ENCODE assay signal across 1 cellular context in the genomic region with DNA sequence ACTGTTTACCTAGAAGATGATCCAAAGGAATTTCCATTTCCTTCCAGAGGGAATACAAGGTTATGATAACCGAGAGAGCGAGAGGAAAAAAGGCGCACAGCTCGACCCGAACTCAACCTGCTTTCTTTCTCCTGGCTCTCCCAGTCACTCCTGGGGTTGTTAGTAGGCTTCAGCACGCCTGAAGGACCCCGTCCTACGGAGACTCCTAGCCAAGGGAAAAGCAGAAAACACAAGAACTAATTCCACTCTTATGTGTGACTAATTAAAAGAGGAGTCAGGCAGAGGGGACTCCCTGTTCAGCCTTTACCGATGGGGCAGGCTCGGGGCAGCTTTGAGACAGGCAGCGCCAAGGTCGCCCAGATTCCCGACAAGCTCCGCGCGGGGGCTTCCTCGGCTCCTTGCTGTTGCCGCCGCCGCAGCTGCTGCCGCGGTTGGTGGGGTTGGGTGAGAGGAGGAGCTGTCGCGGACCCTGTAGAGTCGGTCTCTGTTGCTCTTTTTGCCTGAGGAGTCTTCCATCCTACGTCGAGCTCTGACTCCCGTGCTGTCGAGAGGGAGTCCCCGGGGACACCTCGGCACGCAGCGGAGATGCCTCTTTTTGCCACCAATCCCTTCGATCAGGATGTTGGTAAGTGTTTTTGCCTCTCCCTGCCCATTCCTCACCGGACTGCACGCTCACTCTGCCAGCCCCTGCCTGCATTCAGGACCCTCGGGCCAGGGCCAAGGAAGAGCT.
TF ChIP-seq lines count a peak whose summit lies in the region.

A gene (plus strand): TSS at position 397 of the 730 bp plus-strand sequence. CDS start 189 bp downstream, at position 586.

TF ChIP-seq in HepG2, 621 proteins besides CTCF, POLR2A, EP300 and RAD21 (continued from another document and continues in another):
- no peak for TF ChIP-seq RELA (CRISPR knock-in tag; IDR thresholded peaks at IDR 0.05)
- TF ChIP-seq PRMT3 (CRISPR knock-in tag; IDR thresholded peaks at IDR 0.05; ENCODE audit: borderline replicate concordance, low read depth): no peak
- TF ChIP-seq, protein P1, sequence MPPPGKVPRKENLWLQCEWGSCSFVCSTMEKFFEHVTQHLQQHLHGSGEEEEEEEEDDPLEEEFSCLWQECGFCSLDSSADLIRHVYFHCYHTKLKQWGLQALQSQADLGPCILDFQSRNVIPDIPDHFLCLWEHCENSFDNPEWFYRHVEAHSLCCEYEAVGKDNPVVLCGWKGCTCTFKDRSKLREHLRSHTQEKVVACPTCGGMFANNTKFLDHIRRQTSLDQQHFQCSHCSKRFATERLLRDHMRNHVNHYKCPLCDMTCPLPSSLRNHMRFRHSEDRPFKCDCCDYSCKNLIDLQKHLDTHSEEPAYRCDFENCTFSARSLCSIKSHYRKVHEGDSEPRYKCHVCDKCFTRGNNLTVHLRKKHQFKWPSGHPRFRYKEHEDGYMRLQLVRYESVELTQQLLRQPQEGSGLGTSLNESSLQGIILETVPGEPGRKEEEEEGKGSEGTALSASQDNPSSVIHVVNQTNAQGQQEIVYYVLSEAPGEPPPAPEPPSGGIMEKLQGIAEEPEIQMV (CRISPR knock-in tag; IDR thresholded peaks at IDR 0.05; ENCODE audit: low read depth): no peak
- TF ChIP-seq, protein P2, sequence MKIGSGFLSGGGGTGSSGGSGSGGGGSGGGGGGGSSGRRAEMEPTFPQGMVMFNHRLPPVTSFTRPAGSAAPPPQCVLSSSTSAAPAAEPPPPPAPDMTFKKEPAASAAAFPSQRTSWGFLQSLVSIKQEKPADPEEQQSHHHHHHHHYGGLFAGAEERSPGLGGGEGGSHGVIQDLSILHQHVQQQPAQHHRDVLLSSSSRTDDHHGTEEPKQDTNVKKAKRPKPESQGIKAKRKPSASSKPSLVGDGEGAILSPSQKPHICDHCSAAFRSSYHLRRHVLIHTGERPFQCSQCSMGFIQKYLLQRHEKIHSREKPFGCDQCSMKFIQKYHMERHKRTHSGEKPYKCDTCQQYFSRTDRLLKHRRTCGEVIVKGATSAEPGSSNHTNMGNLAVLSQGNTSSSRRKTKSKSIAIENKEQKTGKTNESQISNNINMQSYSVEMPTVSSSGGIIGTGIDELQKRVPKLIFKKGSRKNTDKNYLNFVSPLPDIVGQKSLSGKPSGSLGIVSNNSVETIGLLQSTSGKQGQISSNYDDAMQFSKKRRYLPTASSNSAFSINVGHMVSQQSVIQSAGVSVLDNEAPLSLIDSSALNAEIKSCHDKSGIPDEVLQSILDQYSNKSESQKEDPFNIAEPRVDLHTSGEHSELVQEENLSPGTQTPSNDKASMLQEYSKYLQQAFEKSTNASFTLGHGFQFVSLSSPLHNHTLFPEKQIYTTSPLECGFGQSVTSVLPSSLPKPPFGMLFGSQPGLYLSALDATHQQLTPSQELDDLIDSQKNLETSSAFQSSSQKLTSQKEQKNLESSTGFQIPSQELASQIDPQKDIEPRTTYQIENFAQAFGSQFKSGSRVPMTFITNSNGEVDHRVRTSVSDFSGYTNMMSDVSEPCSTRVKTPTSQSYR (CRISPR knock-in tag; IDR thresholded peaks at IDR 0.05; ENCODE audit: borderline replicate concordance): no peak
- TF ChIP-seq TAF1 (CRISPR knock-in tag; IDR thresholded peaks at IDR 0.05): peak; percentile 81
- TF ChIP-seq ZNF468 (CRISPR knock-in tag; IDR thresholded peaks at IDR 0.05): no peak
- TF ChIP-seq, protein P3, sequence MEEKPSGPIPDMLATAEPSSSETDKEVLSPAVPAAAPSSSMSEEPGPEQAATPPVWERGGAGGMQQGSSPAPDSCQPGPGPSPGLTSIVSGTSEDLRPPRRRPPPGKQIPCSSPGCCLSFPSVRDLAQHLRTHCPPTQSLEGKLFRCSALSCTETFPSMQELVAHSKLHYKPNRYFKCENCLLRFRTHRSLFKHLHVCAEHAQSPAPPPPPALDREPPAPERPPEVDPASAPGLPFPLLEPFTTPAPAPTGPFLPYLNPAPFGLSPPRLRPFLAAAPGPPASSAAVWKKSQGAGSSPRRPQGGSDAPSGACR (CRISPR knock-in tag; IDR thresholded peaks at IDR 0.05): no peak
- TF ChIP-seq ZFP82 (CRISPR knock-in tag; IDR thresholded peaks at IDR 0.05; ENCODE audit: borderline replicate concordance): no peak
- TF ChIP-seq ZMYM2 (CRISPR knock-in tag; IDR thresholded peaks at IDR 0.05): no peak
- TF ChIP-seq RAD51 (IDR thresholded peaks at IDR 0.05; ENCODE audit: borderline replicate concordance): no peak
- TF ChIP-seq ZBTB8A (CRISPR knock-in tag; IDR thresholded peaks at IDR 0.05; ENCODE audit: borderline replicate concordance, low read depth): no peak
- TF ChIP-seq SSRP1 (CRISPR knock-in tag; IDR thresholded peaks at IDR 0.05): no peak
- peak; percentile 64 for TF ChIP-seq HDAC1 (CRISPR knock-in tag; IDR thresholded peaks at IDR 0.05)
- TF ChIP-seq, protein P4, sequence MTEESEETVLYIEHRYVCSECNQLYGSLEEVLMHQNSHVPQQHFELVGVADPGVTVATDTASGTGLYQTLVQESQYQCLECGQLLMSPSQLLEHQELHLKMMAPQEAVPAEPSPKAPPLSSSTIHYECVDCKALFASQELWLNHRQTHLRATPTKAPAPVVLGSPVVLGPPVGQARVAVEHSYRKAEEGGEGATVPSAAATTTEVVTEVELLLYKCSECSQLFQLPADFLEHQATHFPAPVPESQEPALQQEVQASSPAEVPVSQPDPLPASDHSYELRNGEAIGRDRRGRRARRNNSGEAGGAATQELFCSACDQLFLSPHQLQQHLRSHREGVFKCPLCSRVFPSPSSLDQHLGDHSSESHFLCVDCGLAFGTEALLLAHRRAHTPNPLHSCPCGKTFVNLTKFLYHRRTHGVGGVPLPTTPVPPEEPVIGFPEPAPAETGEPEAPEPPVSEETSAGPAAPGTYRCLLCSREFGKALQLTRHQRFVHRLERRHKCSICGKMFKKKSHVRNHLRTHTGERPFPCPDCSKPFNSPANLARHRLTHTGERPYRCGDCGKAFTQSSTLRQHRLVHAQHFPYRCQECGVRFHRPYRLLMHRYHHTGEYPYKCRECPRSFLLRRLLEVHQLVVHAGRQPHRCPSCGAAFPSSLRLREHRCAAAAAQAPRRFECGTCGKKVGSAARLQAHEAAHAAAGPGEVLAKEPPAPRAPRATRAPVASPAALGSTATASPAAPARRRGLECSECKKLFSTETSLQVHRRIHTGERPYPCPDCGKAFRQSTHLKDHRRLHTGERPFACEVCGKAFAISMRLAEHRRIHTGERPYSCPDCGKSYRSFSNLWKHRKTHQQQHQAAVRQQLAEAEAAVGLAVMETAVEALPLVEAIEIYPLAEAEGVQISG (CRISPR knock-in tag; IDR thresholded peaks at IDR 0.05): peak; percentile 67
- TF ChIP-seq NR2F6 (IDR thresholded peaks at IDR 0.05): no peak
- TF ChIP-seq NR2F6 (CRISPR knock-in tag; IDR thresholded peaks at IDR 0.05): no peak
- no peak for TF ChIP-seq ZNF160 (CRISPR knock-in tag; IDR thresholded peaks at IDR 0.05)
- no peak for TF ChIP-seq TMF1 (CRISPR knock-in tag; IDR thresholded peaks at IDR 0.05; ENCODE audit: low read depth)
- TF ChIP-seq ZNF263 (CRISPR knock-in tag; IDR thresholded peaks at IDR 0.05): 0 out of 2 replicates have a peak, but pooled peaks have one; percentile 29
- TF ChIP-seq, protein P5, sequence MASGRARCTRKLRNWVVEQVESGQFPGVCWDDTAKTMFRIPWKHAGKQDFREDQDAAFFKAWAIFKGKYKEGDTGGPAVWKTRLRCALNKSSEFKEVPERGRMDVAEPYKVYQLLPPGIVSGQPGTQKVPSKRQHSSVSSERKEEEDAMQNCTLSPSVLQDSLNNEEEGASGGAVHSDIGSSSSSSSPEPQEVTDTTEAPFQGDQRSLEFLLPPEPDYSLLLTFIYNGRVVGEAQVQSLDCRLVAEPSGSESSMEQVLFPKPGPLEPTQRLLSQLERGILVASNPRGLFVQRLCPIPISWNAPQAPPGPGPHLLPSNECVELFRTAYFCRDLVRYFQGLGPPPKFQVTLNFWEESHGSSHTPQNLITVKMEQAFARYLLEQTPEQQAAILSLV (CRISPR knock-in tag; IDR thresholded peaks at IDR 0.05; ENCODE audit: borderline replicate concordance): 0 out of 2 replicates have a peak, but pooled peaks have one; percentile 80
- TF ChIP-seq, protein P6, sequence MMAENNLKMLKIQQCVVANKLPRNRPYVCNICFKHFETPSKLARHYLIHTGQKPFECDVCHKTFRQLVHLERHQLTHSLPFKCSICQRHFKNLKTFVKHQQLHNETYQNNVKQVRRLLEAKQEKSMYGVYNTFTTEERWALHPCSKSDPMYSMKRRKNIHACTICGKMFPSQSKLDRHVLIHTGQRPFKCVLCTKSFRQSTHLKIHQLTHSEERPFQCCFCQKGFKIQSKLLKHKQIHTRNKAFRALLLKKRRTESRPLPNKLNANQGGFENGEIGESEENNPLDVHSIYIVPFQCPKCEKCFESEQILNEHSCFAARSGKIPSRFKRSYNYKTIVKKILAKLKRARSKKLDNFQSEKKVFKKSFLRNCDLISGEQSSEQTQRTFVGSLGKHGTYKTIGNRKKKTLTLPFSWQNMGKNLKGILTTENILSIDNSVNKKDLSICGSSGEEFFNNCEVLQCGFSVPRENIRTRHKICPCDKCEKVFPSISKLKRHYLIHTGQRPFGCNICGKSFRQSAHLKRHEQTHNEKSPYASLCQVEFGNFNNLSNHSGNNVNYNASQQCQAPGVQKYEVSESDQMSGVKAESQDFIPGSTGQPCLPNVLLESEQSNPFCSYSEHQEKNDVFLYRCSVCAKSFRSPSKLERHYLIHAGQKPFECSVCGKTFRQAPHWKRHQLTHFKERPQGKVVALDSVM (CRISPR knock-in tag; IDR thresholded peaks at IDR 0.05): no peak
- no peak for TF ChIP-seq MIER3 (CRISPR knock-in tag; IDR thresholded peaks at IDR 0.05; ENCODE audit: borderline replicate concordance)
- TF ChIP-seq PAX8 (CRISPR knock-in tag; IDR thresholded peaks at IDR 0.05; ENCODE audit: borderline replicate concordance): 0 out of 2 replicates have a peak, but pooled peaks have one; percentile 71
- TF ChIP-seq, protein P7, sequence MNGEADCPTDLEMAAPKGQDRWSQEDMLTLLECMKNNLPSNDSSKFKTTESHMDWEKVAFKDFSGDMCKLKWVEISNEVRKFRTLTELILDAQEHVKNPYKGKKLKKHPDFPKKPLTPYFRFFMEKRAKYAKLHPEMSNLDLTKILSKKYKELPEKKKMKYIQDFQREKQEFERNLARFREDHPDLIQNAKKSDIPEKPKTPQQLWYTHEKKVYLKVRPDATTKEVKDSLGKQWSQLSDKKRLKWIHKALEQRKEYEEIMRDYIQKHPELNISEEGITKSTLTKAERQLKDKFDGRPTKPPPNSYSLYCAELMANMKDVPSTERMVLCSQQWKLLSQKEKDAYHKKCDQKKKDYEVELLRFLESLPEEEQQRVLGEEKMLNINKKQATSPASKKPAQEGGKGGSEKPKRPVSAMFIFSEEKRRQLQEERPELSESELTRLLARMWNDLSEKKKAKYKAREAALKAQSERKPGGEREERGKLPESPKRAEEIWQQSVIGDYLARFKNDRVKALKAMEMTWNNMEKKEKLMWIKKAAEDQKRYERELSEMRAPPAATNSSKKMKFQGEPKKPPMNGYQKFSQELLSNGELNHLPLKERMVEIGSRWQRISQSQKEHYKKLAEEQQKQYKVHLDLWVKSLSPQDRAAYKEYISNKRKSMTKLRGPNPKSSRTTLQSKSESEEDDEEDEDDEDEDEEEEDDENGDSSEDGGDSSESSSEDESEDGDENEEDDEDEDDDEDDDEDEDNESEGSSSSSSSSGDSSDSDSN (CRISPR knock-in tag; IDR thresholded peaks at IDR 0.05): no peak
- TF ChIP-seq TCF12 (IDR thresholded peaks at IDR 0.05): no peak
- TF ChIP-seq TCF12 (CRISPR knock-in tag; IDR thresholded peaks at IDR 0.05): no peak
- 0 out of 4 replicates have a peak, but pooled peaks of 1 of the 2 experiments have one; percentile 34 for TF ChIP-seq KLF16 (CRISPR knock-in tag; IDR thresholded peaks at IDR 0.05)
- TF ChIP-seq MED8 (CRISPR knock-in tag; IDR thresholded peaks at IDR 0.05; ENCODE audit: insufficient replicate concordance): no peak
- TF ChIP-seq TOPORS (CRISPR knock-in tag; IDR thresholded peaks at IDR 0.05): no peak
- no peak for TF ChIP-seq ZNF773 (CRISPR knock-in tag; IDR thresholded peaks at IDR 0.05; ENCODE audit: borderline replicate concordance)
- no peak for TF ChIP-seq SMAD9 (CRISPR knock-in tag; IDR thresholded peaks at IDR 0.05)
- TF ChIP-seq, protein P8, sequence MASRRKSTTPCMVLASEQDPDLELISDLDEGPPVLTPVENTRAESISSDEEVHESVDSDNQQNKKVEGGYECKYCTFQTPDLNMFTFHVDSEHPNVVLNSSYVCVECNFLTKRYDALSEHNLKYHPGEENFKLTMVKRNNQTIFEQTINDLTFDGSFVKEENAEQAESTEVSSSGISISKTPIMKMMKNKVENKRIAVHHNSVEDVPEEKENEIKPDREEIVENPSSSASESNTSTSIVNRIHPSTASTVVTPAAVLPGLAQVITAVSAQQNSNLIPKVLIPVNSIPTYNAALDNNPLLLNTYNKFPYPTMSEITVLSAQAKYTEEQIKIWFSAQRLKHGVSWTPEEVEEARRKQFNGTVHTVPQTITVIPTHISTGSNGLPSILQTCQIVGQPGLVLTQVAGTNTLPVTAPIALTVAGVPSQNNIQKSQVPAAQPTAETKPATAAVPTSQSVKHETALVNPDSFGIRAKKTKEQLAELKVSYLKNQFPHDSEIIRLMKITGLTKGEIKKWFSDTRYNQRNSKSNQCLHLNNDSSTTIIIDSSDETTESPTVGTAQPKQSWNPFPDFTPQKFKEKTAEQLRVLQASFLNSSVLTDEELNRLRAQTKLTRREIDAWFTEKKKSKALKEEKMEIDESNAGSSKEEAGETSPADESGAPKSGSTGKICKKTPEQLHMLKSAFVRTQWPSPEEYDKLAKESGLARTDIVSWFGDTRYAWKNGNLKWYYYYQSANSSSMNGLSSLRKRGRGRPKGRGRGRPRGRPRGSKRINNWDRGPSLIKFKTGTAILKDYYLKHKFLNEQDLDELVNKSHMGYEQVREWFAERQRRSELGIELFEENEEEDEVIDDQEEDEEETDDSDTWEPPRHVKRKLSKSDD (CRISPR knock-in tag; IDR thresholded peaks at IDR 0.05; ENCODE audit: low read depth): 0 out of 2 replicates have a peak, but pooled peaks have one; percentile 56
- no peak for TF ChIP-seq MEIS1 (CRISPR knock-in tag; IDR thresholded peaks at IDR 0.05; ENCODE audit: borderline replicate concordance)
- TF ChIP-seq YY1 (IDR thresholded peaks at IDR 0.05; ENCODE audit: insufficient read depth, insufficient replicate concordance, low read depth, low read length): peak; percentile 45
- no peak for TF ChIP-seq TCF7L2 (IDR thresholded peaks at IDR 0.05; ENCODE audit: low read depth, low read length)
- TF ChIP-seq ZSCAN29 (CRISPR knock-in tag; conservative IDR thresholded peaks at IDR 0.05): no peak; the same call in 1 of the 2 replicates
- no peak; the same call in 1 of the 2 replicates for TF ChIP-seq CENPT (CRISPR knock-in tag; IDR thresholded peaks at IDR 0.05; ENCODE audit: low read depth)
- TF ChIP-seq SMARCE1 (IDR thresholded peaks at IDR 0.05; ENCODE audit: borderline replicate concordance): no peak
- TF ChIP-seq, protein P9, sequence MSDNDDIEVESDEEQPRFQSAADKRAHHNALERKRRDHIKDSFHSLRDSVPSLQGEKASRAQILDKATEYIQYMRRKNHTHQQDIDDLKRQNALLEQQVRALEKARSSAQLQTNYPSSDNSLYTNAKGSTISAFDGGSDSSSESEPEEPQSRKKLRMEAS (IDR thresholded peaks at IDR 0.05): peak; percentile 65
